1 cellular context compared by ENCODE assay signal in genomic region chr22:39317756-39318506, GRCh38.
TF ChIP-seq lines count a peak whose summit lies in the region.

No MANE protein-coding gene starts in this region.

TF ChIP-seq in endothelial cell of umbilical vein, 7 proteins besides CTCF, POLR2A, EP300 and RAD21 (continued from another document):
- TF ChIP-seq MAX (IDR thresholded peaks at IDR 0.05; ENCODE audit: insufficient read depth, insufficient read length) (no peak), FOS (IDR thresholded peaks at IDR 0.05; ENCODE audit: borderline replicate concordance, insufficient read depth, low read length) (no peak), GATA2 (IDR thresholded peaks at IDR 0.05; ENCODE audit: insufficient read depth, insufficient read length, low read depth, low read length) (no peak)
